1 cellular context compared by ENCODE assay signal in the genomic region with DNA sequence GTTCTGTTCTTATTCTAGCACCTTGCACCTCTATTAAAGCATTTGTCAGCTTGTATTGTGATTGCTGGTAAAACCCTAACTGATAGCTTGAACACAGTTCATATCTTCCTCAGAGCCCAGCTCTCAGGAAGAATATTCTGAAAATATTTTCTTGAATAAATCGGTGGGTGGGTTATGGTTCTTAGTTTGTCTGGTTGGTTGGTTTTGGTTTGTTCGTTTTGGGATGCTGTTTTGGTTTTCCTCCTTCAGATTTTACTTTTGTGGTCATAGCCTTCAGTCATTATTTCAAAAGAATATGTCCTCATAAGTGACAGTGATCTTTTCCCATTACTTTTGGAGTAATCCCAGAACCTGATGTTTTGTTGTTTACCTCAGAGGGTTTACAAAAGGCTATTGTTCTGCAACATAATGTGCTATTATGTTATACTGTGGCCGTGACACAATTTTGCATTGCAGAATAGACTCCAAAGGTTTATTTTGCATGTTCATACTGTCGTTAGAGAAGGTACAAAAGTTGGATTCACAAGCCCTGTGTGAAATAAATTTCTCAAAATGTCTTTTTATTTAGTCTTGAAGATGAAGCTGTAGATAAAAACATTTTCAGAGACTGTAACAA.
TF ChIP-seq lines count a peak whose summit lies in the region.

No MANE protein-coding gene starts in this region.

TF ChIP-seq in HepG2, 621 proteins besides CTCF, POLR2A, EP300 and RAD21 (continues in another document):
- TF ChIP-seq ZNF672 (CRISPR knock-in tag; IDR thresholded peaks at IDR 0.05) (no peak), POLR2G (IDR thresholded peaks at IDR 0.05; ENCODE audit: low read depth, low read length) (no peak), REL (CRISPR knock-in tag; conservative IDR thresholded peaks at IDR 0.05) (no peak), TMF1 (CRISPR knock-in tag; IDR thresholded peaks at IDR 0.05; ENCODE audit: low read depth) (no peak), ZNF331 (CRISPR knock-in tag; IDR thresholded peaks at IDR 0.05) (no peak), GATAD2A (CRISPR knock-in tag; IDR thresholded peaks at IDR 0.05) (0 out of 2 replicates have a peak, but pooled peaks have one; percentile 18), FOXP1 (IDR thresholded peaks at IDR 0.05) (peak; percentile 85), FOXP1 (CRISPR knock-in tag; IDR thresholded peaks at IDR 0.05) (peak; percentile 68; the same call in 1 of the 2 replicates), ZNF780A (CRISPR knock-in tag; IDR thresholded peaks at IDR 0.05) (no peak), UBTF (CRISPR knock-in tag; IDR thresholded peaks at IDR 0.05) (no peak), NCOR1 (IDR thresholded peaks at IDR 0.05; ENCODE audit: borderline replicate concordance, low read length) (peak; percentile 55; the same call in 1 of the 2 replicates), ARHGAP35 (CRISPR knock-in tag; IDR thresholded peaks at IDR 0.05; ENCODE audit: borderline replicate concordance) (no peak), NPAS2 (CRISPR knock-in tag; IDR thresholded peaks at IDR 0.05; ENCODE audit: borderline replicate concordance) (no peak), SOX6 (IDR thresholded peaks at IDR 0.05) (no peak), SOX6 (CRISPR knock-in tag; IDR thresholded peaks at IDR 0.05) (peak; percentile 77), ZNF407 (CRISPR knock-in tag; IDR thresholded peaks at IDR 0.05; ENCODE audit: not compliant biosample characterization) (no peak), SOX5 (CRISPR knock-in tag; IDR thresholded peaks at IDR 0.05; ENCODE audit: borderline replicate concordance) (peak; percentile 88), ZFYVE20 (CRISPR knock-in tag; IDR thresholded peaks at IDR 0.05; ENCODE audit: borderline replicate concordance, low read depth) (no peak), PBX3 (CRISPR knock-in tag; IDR thresholded peaks at IDR 0.05; ENCODE audit: borderline replicate concordance) (no peak)
- TF ChIP-seq, protein P1, sequence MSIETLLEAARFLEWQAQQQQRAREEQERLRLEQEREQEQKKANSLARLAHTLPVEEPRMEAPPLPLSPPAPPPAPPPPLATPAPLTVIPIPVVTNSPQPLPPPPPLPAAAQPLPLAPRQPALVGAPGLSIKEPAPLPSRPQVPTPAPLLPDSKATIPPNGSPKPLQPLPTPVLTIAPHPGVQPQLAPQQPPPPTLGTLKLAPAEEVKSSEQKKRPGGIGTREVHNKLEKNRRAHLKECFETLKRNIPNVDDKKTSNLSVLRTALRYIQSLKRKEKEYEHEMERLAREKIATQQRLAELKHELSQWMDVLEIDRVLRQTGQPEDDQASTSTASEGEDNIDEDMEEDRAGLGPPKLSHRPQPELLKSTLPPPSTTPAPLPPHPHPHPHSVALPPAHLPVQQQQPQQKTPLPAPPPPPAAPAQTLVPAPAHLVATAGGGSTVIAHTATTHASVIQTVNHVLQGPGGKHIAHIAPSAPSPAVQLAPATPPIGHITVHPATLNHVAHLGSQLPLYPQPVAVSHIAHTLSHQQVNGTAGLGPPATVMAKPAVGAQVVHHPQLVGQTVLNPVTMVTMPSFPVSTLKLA (IDR thresholded peaks at IDR 0.05) = no peak
- TF ChIP-seq, protein P2, sequence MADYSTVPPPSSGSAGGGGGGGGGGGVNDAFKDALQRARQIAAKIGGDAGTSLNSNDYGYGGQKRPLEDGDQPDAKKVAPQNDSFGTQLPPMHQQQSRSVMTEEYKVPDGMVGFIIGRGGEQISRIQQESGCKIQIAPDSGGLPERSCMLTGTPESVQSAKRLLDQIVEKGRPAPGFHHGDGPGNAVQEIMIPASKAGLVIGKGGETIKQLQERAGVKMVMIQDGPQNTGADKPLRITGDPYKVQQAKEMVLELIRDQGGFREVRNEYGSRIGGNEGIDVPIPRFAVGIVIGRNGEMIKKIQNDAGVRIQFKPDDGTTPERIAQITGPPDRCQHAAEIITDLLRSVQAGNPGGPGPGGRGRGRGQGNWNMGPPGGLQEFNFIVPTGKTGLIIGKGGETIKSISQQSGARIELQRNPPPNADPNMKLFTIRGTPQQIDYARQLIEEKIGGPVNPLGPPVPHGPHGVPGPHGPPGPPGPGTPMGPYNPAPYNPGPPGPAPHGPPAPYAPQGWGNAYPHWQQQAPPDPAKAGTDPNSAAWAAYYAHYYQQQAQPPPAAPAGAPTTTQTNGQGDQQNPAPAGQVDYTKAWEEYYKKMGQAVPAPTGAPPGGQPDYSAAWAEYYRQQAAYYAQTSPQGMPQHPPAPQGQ (CRISPR knock-in tag; IDR thresholded peaks at IDR 0.05; ENCODE audit: borderline replicate concordance) = no peak
- TF ChIP-seq, protein P3, sequence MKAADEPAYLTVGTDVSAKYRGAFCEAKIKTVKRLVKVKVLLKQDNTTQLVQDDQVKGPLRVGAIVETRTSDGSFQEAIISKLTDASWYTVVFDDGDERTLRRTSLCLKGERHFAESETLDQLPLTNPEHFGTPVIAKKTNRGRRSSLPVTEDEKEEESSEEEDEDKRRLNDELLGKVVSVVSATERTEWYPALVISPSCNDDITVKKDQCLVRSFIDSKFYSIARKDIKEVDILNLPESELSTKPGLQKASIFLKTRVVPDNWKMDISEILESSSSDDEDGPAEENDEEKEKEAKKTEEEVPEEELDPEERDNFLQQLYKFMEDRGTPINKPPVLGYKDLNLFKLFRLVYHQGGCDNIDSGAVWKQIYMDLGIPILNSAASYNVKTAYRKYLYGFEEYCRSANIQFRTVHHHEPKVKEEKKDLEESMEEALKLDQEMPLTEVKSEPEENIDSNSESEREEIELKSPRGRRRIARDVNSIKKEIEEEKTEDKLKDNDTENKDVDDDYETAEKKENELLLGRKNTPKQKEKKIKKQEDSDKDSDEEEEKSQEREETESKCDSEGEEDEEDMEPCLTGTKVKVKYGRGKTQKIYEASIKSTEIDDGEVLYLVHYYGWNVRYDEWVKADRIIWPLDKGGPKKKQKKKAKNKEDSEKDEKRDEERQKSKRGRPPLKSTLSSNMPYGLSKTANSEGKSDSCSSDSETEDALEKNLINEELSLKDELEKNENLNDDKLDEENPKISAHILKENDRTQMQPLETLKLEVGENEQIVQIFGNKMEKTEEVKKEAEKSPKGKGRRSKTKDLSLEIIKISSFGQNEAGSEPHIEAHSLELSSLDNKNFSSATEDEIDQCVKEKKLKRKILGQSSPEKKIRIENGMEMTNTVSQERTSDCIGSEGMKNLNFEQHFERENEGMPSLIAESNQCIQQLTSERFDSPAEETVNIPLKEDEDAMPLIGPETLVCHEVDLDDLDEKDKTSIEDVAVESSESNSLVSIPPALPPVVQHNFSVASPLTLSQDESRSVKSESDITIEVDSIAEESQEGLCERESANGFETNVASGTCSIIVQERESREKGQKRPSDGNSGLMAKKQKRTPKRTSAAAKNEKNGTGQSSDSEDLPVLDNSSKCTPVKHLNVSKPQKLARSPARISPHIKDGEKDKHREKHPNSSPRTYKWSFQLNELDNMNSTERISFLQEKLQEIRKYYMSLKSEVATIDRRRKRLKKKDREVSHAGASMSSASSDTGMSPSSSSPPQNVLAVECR (CRISPR knock-in tag; IDR thresholded peaks at IDR 0.05; ENCODE audit: borderline replicate concordance) = no peak
- TF ChIP-seq, protein P4, sequence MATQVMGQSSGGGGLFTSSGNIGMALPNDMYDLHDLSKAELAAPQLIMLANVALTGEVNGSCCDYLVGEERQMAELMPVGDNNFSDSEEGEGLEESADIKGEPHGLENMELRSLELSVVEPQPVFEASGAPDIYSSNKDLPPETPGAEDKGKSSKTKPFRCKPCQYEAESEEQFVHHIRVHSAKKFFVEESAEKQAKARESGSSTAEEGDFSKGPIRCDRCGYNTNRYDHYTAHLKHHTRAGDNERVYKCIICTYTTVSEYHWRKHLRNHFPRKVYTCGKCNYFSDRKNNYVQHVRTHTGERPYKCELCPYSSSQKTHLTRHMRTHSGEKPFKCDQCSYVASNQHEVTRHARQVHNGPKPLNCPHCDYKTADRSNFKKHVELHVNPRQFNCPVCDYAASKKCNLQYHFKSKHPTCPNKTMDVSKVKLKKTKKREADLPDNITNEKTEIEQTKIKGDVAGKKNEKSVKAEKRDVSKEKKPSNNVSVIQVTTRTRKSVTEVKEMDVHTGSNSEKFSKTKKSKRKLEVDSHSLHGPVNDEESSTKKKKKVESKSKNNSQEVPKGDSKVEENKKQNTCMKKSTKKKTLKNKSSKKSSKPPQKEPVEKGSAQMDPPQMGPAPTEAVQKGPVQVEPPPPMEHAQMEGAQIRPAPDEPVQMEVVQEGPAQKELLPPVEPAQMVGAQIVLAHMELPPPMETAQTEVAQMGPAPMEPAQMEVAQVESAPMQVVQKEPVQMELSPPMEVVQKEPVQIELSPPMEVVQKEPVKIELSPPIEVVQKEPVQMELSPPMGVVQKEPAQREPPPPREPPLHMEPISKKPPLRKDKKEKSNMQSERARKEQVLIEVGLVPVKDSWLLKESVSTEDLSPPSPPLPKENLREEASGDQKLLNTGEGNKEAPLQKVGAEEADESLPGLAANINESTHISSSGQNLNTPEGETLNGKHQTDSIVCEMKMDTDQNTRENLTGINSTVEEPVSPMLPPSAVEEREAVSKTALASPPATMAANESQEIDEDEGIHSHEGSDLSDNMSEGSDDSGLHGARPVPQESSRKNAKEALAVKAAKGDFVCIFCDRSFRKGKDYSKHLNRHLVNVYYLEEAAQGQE (IDR thresholded peaks at IDR 0.05; ENCODE audit: borderline replicate concordance in 1 of 2, low read depth in 1 of 2, low read length in 2 of 2) = no peak
